ENCODE assay signal across 1 cellular context in genomic region chr4:82889287-82889686, GRCh38.
A peak's percentile ranks its signal among the peaks of the same experiment; 100 is the strongest.
TF ChIP-seq lines count a peak whose summit lies in the region.

No MANE protein-coding gene starts in this region.

TF ChIP-seq in HepG2, 621 proteins besides CTCF, POLR2A, EP300 and RAD21 (continued from another document):
- no peak for TF ChIP-seq KLF12 (CRISPR knock-in tag; IDR thresholded peaks at IDR 0.05; ENCODE audit: borderline replicate concordance)
- TF ChIP-seq MAX (IDR thresholded peaks at IDR 0.05): peak; percentile 79; the same call in 1 of the 2 replicates
- no peak for TF ChIP-seq CAMTA2 (CRISPR knock-in tag; IDR thresholded peaks at IDR 0.05; ENCODE audit: borderline replicate concordance)
- no peak for TF ChIP-seq ZNF782 (CRISPR knock-in tag; IDR thresholded peaks at IDR 0.05; ENCODE audit: borderline replicate concordance)
- no peak for TF ChIP-seq ZNF451 (CRISPR knock-in tag; IDR thresholded peaks at IDR 0.05)
- TF ChIP-seq ZNF549 (CRISPR knock-in tag; IDR thresholded peaks at IDR 0.05): no peak
- no peak for TF ChIP-seq ZNF646 (CRISPR knock-in tag; IDR thresholded peaks at IDR 0.05)
- no peak for TF ChIP-seq MXD1 (CRISPR knock-in tag; IDR thresholded peaks at IDR 0.05)
- no peak for TF ChIP-seq CEBPB (IDR thresholded peaks at IDR 0.05; ENCODE audit: borderline replicate concordance, low read depth, low read length)
- TF ChIP-seq BCLAF1 (IDR thresholded peaks at IDR 0.05): no peak
- TF ChIP-seq ZNF670 (CRISPR knock-in tag; IDR thresholded peaks at IDR 0.05; ENCODE audit: borderline replicate concordance): no peak
- TF ChIP-seq ZNF615 (CRISPR knock-in tag; IDR thresholded peaks at IDR 0.05; ENCODE audit: borderline replicate concordance): no peak
- TF ChIP-seq KDM6A (CRISPR knock-in tag; IDR thresholded peaks at IDR 0.05; ENCODE audit: low read depth): no peak
- TF ChIP-seq LRRFIP1 (CRISPR knock-in tag; conservative IDR thresholded peaks at IDR 0.05): no peak
- TF ChIP-seq ZNF431 (CRISPR knock-in tag; IDR thresholded peaks at IDR 0.05; ENCODE audit: borderline replicate concordance, low read depth): no peak
- 0 out of 2 replicates have a peak, but pooled peaks have one; percentile 40 for TF ChIP-seq DMAP1 (CRISPR knock-in tag; IDR thresholded peaks at IDR 0.05)
- TF ChIP-seq NFYC (CRISPR knock-in tag; IDR thresholded peaks at IDR 0.05): no peak
- TF ChIP-seq THRA (CRISPR knock-in tag; IDR thresholded peaks at IDR 0.05; ENCODE audit: borderline replicate concordance): no peak
